Comparison of ENCODE assay signal across 13 cellular contexts in genomic region chr2:188984680-188985079, GRCh38. TPM values are rescaled to one million over a fixed set of nuclear protein-coding genes. Genes with fewer than 3 reads are reported as not detected.
DNase-seq lines count a peak whose midpoint lies in the region; ATAC-seq and TF ChIP-seq lines count a peak whose summit lies in the region.
"Had no signal": no experiment of that assay in that cellular context is flagged by ENCODE, and none has a peak within 500 bp of the region (broad histone marks: within the 10 kb centered on the region; RNA-seq: fewer than 3 reads in every experiment).

No MANE protein-coding gene starts in this region.

- intact Hi-C loops in left cardiac atrium (cut with DNase I) = no loop called here

- DNase-seq in GM03348 (ENCODE audit: low spot score) (peak; percentile 37), amniotic stem cell (lab: John Stamatoyannopoulos, UW) (peak; percentile 57), left cardiac atrium (peak; percentile 20), WERI-Rb-1 (no peak), DMS53 (lab: John Stamatoyannopoulos, UW) (no peak), NCI-H2081 treated with DMSO at 0.1 percent for 48 hours (lab: John Stamatoyannopoulos, UW) (no peak)
- DNase-seq: amygdala; Calu3; glutamatergic neuron; NCI-H526; stimulated activated naive CD8-positive, alpha-beta T cell treated with anti-CD3 and anti-CD28 coated beads, Interleukin-15, Interleukin-2, amounts not matched to agents 100 U/mL and 50 U/mL, for 24 hours had no signal

- H3K4me3 ChIP-seq in skin epidermis (peak overlapping the region in 1 of 7 experiments; percentile 16), WERI-Rb-1 (ENCODE audit: low read depth, low read length) (no peak overlapping the region)

- H3K36me3 ChIP-seq in WERI-Rb-1 = no peaks in the 10 kb centered on the region

- TF ChIP-seq CTCF in WERI-Rb-1 (IDR thresholded peaks at IDR 0.05; ENCODE audit: low read depth, low read length) = no peak

- H3K9me3 ChIP-seq in WERI-Rb-1 (ENCODE audit: severe bottlenecking) = no peaks in the 10 kb centered on the region

- H3K27ac ChIP-seq in skin epidermis (peak overlapping the region in 13 of 21 experiments; percentile 6 to 92 (median 58)), WERI-Rb-1 (no peak overlapping the region)

- ATAC-seq in left cardiac atrium = peak; percentile 65 to 84
- no peak for ATAC-seq in HG03280 (IDR thresholded peaks at IDR 0.05; ENCODE audit: unreplicated experiment)
- ATAC-seq: stimulated activated naive CD8-positive, alpha-beta T cell treated with anti-CD3 and anti-CD28 coated beads, Interleukin-15, Interleukin-2, amounts not matched to agents 100 U/mL and 50 U/mL, for 24 hours had no signal

- no peaks in the 10 kb centered on the region for H3K27me3 ChIP-seq in WERI-Rb-1 (ENCODE audit: insufficient read depth, low read depth, severe bottlenecking)

RNA-seq across cellular contexts. Expression of gene COL3A1, which starts 10.5 kb away (rescaled TPM):
- total RNA-seq in left cardiac atrium = 100 to 1,000 TPM; 202 to 305 TPM
- total RNA-seq: Calu3 had no signal

Comparison
In these comparisons a context has a peak if more than half of its experiments do, and no peak if none do; other contexts are left out.
1. DNase-seq: peak in GM03348 (single experiment), amniotic stem cell (single experiment) and left cardiac atrium (single experiment); none in WERI-Rb-1 (single experiment), DMS53 (single experiment) and NCI-H2081 treated with DMSO at 0.1 percent for 48 hours (single experiment).